ENCODE assay signal across 32 cellular contexts in genomic region chr2:84165256-84165655, GRCh38.
"Had no signal": no experiment of that assay in that cellular context is flagged by ENCODE, and none has a peak within 500 bp of the region (broad histone marks: within the 10 kb centered on the region; RNA-seq: fewer than 3 reads in every experiment).

No MANE protein-coding gene starts in this region.

- H3K4me3 ChIP-seq: MG63 had no signal

- H3K36me3 ChIP-seq: MG63 had no signal

- DNase-seq: Karpas-422, Kasumi-1, MG63, MM.1S, MV-4-11, NCI-H1048, NCI-H1092, NCI-H1092 treated with DMSO at 0.1 percent for 48 hours, NCI-H1105, NCI-H1417 treated with DMSO at 0.1 percent for 48 hours, NCI-H1436, NCI-H1436 treated with DMSO at 0.1 percent for 48 hours, NCI-H146, NCI-H1694, NCI-H1694 treated with DMSO at 0.1 percent for 48 hours, NCI-H187, NCI-H187 treated with DMSO at 0.1 percent for 48 hours, NCI-H1930, NCI-H2029, NCI-H2029 treated with DMSO at 0.1 percent for 48 hours, NCI-H2081 treated with DMSO at 0.1 percent for 48 hours, NCI-H2107, NCI-H2171, NCI-H2171 treated with DMSO at 0.1 percent for 48 hours, NCI-H2227 treated with DMSO at 0.1 percent for 48 hours, NCI-H226, NCI-H345, NCI-H446, NCI-H446 treated with DMSO at 0.1 percent for 48 hours, NCI-H510A, NCI-H510A treated with DMSO at 0.1 percent for 48 hours, NCI-H524 had no signal

- H3K9me3 ChIP-seq: MG63 had no signal

- H3K27me3 ChIP-seq: MG63 had no signal
